In the genomic region with DNA sequence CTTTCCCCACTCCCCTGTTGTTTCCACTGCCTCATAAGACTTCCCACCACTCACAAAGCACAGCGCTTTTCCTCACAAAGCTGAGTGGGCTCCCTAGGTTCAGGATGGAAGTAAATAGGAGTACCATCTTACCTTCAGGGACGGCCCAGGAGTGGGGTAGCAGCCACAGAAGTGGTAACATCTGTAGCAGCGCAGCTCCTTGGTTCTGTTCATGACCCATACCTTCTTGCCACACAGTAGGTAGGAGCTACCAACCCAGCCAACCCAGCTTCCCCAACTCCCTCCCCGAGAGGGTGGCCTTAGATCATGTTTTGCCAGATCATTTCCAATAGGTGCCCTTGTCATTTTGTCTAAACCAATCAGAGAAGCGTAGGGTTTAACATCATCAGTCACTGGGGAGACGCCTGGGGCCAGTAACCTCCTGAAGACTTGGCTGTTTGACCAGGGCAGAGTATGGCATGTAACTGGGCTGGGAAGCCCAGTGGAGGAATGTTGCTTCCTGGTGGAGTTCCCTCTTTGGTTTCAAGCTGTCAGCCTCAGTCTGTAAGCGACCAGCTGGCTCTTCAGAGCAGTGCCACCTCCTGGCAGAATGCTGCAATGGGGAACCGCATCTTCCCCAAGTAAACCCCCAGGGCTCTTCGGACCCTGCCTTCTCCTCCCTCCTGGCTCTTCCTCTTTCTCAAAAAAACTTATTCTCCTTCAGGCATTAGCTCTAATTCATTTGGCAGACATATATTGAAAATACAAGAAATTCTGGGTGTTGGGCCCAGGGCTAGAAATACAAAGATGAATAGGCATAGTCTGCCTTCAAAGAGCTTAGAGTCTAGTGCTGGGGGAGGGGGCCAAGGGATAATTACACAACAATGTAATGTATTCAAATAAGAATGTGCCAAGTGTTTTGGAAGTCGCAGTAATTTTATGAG, we compare ENCODE assay signal across 1 cellular context.
A peak's percentile ranks its signal among the peaks of the same experiment; 100 is the strongest.
TF ChIP-seq lines count a peak whose summit lies in the region.

Gene HLA-DMA (minus strand): TSS at position 281 of the 923 bp plus-strand sequence. CDS start 61 bp downstream, at position 220.

TF ChIP-seq in H1, 55 proteins besides CTCF, POLR2A, EP300 and RAD21 (continued from another document):
- TF ChIP-seq, protein P1, sequence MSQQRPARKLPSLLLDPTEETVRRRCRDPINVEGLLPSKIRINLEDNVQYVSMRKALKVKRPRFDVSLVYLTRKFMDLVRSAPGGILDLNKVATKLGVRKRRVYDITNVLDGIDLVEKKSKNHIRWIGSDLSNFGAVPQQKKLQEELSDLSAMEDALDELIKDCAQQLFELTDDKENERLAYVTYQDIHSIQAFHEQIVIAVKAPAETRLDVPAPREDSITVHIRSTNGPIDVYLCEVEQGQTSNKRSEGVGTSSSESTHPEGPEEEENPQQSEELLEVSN (IDR thresholded peaks at IDR 0.05): no peak
- TF ChIP-seq CHD1 (IDR thresholded peaks at IDR 0.05; ENCODE audit: low read depth, low read length): no peak
- no peak for TF ChIP-seq SP2 (IDR thresholded peaks at IDR 0.05; ENCODE audit: low read length)
- no peak for TF ChIP-seq CEBPB (IDR thresholded peaks at IDR 0.05; ENCODE audit: low read depth, low read length)
- TF ChIP-seq GTF2F1 (IDR thresholded peaks at IDR 0.05; ENCODE audit: borderline replicate concordance, low read depth, low read length): no peak
- TF ChIP-seq EGR1 (IDR thresholded peaks at IDR 0.05; ENCODE audit: borderline replicate concordance, low read depth, low read length): no peak
- no peak for TF ChIP-seq CBX8 (IDR thresholded peaks at IDR 0.05; ENCODE audit: borderline replicate concordance, low read depth, low read length)
- peak; percentile 81 for TF ChIP-seq TEAD4 (IDR thresholded peaks at IDR 0.05; ENCODE audit: low read depth, low read length)
- no peak for TF ChIP-seq KDM5A (IDR thresholded peaks at IDR 0.05; ENCODE audit: low read length)
- TF ChIP-seq SAP30 (IDR thresholded peaks at IDR 0.05; ENCODE audit: insufficient read depth, insufficient replicate concordance, low read length): peak; percentile 70
- TF ChIP-seq MAFK (IDR thresholded peaks at IDR 0.05; ENCODE audit: low read depth, low read length): no peak
- no peak for TF ChIP-seq TAF7 (optimal IDR thresholded peaks at IDR 0.05; ENCODE audit: borderline replicate concordance, low read depth, low read length)
- no peak for TF ChIP-seq NRF1 (IDR thresholded peaks at IDR 0.05; ENCODE audit: low read depth, low read length)
- no peak for TF ChIP-seq GABPA (IDR thresholded peaks at IDR 0.05; ENCODE audit: borderline replicate concordance, insufficient read depth, low read length)
- TF ChIP-seq SIN3A (conservative IDR thresholded peaks at IDR 0.05 in 1 of 2, IDR thresholded peaks at IDR 0.05 in 1 of 2; ENCODE audit: low read depth in 1 of 2, low read length in 2 of 2): peak; percentile 98 to 99
- TF ChIP-seq RNF2 (IDR thresholded peaks at IDR 0.05; ENCODE audit: borderline replicate concordance, low read depth, low read length, missing control alignments, poor library complexity, severe bottlenecking): no peak
- no peak for TF ChIP-seq BACH1 (IDR thresholded peaks at IDR 0.05; ENCODE audit: low read length)
- no peak for TF ChIP-seq FOSL1 (IDR thresholded peaks at IDR 0.05; ENCODE audit: insufficient read depth, low read depth, low read length)
- no peak for TF ChIP-seq JUND (IDR thresholded peaks at IDR 0.05; ENCODE audit: low read length)
- TF ChIP-seq CBX5 (IDR thresholded peaks at IDR 0.05; ENCODE audit: low read depth, low read length): no peak
- peak; percentile 72 for TF ChIP-seq TBP (IDR thresholded peaks at IDR 0.05; ENCODE audit: low read depth, low read length)
- TF ChIP-seq, protein P2, sequence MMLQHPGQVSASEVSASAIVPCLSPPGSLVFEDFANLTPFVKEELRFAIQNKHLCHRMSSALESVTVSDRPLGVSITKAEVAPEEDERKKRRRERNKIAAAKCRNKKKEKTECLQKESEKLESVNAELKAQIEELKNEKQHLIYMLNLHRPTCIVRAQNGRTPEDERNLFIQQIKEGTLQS (IDR thresholded peaks at IDR 0.05; ENCODE audit: insufficient read depth, low read depth, low read length): no peak
- no peak for TF ChIP-seq HDAC6 (IDR thresholded peaks at IDR 0.05; ENCODE audit: low read depth, low read length)
- TF ChIP-seq, protein P3, sequence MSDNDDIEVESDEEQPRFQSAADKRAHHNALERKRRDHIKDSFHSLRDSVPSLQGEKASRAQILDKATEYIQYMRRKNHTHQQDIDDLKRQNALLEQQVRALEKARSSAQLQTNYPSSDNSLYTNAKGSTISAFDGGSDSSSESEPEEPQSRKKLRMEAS (IDR thresholded peaks at IDR 0.05): 0 out of 2 replicates have a peak, but pooled peaks have one; percentile 9
- TF ChIP-seq KDM1A (IDR thresholded peaks at IDR 0.05; ENCODE audit: borderline replicate concordance, low read length): no peak
- TF ChIP-seq, protein P4, sequence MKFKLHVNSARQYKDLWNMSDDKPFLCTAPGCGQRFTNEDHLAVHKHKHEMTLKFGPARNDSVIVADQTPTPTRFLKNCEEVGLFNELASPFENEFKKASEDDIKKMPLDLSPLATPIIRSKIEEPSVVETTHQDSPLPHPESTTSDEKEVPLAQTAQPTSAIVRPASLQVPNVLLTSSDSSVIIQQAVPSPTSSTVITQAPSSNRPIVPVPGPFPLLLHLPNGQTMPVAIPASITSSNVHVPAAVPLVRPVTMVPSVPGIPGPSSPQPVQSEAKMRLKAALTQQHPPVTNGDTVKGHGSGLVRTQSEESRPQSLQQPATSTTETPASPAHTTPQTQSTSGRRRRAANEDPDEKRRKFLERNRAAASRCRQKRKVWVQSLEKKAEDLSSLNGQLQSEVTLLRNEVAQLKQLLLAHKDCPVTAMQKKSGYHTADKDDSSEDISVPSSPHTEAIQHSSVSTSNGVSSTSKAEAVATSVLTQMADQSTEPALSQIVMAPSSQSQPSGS (IDR thresholded peaks at IDR 0.05; ENCODE audit: low read length): 0 out of 2 replicates have a peak, but pooled peaks have one; percentile 38
- TF ChIP-seq RBBP5 (IDR thresholded peaks at IDR 0.05; ENCODE audit: borderline replicate concordance, low read depth, low read length): no peak
- TF ChIP-seq TAF1 (IDR thresholded peaks at IDR 0.05; ENCODE audit: low read depth, low read length): peak; percentile 62; the same call in 1 of the 2 replicates
- TF ChIP-seq SIX5 (IDR thresholded peaks at IDR 0.05; ENCODE audit: low read depth, low read length): no peak
- no peak for TF ChIP-seq SIRT6 (IDR thresholded peaks at IDR 0.05; ENCODE audit: low read length)
- no peak for TF ChIP-seq JUN (IDR thresholded peaks at IDR 0.05; ENCODE audit: low read depth, low read length)
- TF ChIP-seq KDM4A (IDR thresholded peaks at IDR 0.05; ENCODE audit: low read depth, low read length, severe bottlenecking): no peak
- TF ChIP-seq HDAC2 (IDR thresholded peaks at IDR 0.05; ENCODE audit: borderline replicate concordance in 1 of 2, low read depth in 2 of 2, low read length in 2 of 2): 0 out of 4 replicates have a peak, but pooled peaks of 1 of the 2 experiments have one; percentile 40
- no peak for TF ChIP-seq EZH2 (IDR thresholded peaks at IDR 0.05; ENCODE audit: low read depth, low read length, severe bottlenecking)
- TF ChIP-seq ASH2L (IDR thresholded peaks at IDR 0.05; ENCODE audit: low read length): peak; percentile 40
- TF ChIP-seq CTBP2 (IDR thresholded peaks at IDR 0.05; ENCODE audit: borderline replicate concordance, insufficient read depth, insufficient read length, low read length): no peak
- no peak for TF ChIP-seq TCF12 (IDR thresholded peaks at IDR 0.05; ENCODE audit: low read depth, low read length)
- peak; percentile 100 for TF ChIP-seq RFX5 (IDR thresholded peaks at IDR 0.05; ENCODE audit: borderline replicate concordance, low read depth, low read length)
- TF ChIP-seq BRCA1 (IDR thresholded peaks at IDR 0.05; ENCODE audit: low read depth, low read length): no peak
- TF ChIP-seq SP4 (IDR thresholded peaks at IDR 0.05; ENCODE audit: low read length): 0 out of 2 replicates have a peak, but pooled peaks have one; percentile 54
- TF ChIP-seq, protein P5, sequence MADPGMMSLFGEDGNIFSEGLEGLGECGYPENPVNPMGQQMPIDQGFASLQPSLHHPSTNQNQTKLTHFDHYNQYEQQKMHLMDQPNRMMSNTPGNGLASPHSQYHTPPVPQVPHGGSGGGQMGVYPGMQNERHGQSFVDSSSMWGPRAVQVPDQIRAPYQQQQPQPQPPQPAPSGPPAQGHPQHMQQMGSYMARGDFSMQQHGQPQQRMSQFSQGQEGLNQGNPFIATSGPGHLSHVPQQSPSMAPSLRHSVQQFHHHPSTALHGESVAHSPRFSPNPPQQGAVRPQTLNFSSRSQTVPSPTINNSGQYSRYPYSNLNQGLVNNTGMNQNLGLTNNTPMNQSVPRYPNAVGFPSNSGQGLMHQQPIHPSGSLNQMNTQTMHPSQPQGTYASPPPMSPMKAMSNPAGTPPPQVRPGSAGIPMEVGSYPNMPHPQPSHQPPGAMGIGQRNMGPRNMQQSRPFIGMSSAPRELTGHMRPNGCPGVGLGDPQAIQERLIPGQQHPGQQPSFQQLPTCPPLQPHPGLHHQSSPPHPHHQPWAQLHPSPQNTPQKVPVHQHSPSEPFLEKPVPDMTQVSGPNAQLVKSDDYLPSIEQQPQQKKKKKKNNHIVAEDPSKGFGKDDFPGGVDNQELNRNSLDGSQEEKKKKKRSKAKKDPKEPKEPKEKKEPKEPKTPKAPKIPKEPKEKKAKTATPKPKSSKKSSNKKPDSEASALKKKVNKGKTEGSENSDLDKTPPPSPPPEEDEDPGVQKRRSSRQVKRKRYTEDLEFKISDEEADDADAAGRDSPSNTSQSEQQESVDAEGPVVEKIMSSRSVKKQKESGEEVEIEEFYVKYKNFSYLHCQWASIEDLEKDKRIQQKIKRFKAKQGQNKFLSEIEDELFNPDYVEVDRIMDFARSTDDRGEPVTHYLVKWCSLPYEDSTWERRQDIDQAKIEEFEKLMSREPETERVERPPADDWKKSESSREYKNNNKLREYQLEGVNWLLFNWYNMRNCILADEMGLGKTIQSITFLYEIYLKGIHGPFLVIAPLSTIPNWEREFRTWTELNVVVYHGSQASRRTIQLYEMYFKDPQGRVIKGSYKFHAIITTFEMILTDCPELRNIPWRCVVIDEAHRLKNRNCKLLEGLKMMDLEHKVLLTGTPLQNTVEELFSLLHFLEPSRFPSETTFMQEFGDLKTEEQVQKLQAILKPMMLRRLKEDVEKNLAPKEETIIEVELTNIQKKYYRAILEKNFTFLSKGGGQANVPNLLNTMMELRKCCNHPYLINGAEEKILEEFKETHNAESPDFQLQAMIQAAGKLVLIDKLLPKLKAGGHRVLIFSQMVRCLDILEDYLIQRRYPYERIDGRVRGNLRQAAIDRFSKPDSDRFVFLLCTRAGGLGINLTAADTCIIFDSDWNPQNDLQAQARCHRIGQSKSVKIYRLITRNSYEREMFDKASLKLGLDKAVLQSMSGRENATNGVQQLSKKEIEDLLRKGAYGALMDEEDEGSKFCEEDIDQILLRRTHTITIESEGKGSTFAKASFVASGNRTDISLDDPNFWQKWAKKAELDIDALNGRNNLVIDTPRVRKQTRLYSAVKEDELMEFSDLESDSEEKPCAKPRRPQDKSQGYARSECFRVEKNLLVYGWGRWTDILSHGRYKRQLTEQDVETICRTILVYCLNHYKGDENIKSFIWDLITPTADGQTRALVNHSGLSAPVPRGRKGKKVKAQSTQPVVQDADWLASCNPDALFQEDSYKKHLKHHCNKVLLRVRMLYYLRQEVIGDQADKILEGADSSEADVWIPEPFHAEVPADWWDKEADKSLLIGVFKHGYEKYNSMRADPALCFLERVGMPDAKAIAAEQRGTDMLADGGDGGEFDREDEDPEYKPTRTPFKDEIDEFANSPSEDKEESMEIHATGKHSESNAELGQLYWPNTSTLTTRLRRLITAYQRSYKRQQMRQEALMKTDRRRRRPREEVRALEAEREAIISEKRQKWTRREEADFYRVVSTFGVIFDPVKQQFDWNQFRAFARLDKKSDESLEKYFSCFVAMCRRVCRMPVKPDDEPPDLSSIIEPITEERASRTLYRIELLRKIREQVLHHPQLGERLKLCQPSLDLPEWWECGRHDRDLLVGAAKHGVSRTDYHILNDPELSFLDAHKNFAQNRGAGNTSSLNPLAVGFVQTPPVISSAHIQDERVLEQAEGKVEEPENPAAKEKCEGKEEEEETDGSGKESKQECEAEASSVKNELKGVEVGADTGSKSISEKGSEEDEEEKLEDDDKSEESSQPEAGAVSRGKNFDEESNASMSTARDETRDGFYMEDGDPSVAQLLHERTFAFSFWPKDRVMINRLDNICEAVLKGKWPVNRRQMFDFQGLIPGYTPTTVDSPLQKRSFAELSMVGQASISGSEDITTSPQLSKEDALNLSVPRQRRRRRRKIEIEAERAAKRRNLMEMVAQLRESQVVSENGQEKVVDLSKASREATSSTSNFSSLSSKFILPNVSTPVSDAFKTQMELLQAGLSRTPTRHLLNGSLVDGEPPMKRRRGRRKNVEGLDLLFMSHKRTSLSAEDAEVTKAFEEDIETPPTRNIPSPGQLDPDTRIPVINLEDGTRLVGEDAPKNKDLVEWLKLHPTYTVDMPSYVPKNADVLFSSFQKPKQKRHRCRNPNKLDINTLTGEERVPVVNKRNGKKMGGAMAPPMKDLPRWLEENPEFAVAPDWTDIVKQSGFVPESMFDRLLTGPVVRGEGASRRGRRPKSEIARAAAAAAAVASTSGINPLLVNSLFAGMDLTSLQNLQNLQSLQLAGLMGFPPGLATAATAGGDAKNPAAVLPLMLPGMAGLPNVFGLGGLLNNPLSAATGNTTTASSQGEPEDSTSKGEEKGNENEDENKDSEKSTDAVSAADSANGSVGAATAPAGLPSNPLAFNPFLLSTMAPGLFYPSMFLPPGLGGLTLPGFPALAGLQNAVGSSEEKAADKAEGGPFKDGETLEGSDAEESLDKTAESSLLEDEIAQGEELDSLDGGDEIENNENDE (IDR thresholded peaks at IDR 0.05; ENCODE audit: insufficient replicate concordance, low read length): no peak
- peak; percentile 36; the same call in 1 of the 2 replicates for TF ChIP-seq YY1 (IDR thresholded peaks at IDR 0.05; ENCODE audit: low read depth, low read length)
- TF ChIP-seq, protein P6, sequence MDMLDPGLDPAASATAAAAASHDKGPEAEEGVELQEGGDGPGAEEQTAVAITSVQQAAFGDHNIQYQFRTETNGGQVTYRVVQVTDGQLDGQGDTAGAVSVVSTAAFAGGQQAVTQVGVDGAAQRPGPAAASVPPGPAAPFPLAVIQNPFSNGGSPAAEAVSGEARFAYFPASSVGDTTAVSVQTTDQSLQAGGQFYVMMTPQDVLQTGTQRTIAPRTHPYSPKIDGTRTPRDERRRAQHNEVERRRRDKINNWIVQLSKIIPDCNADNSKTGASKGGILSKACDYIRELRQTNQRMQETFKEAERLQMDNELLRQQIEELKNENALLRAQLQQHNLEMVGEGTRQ (IDR thresholded peaks at IDR 0.05; ENCODE audit: low read length): no peak
- TF ChIP-seq POLR2AphosphoS5 (IDR thresholded peaks at IDR 0.05; ENCODE audit: low read depth, low read length): peak; percentile 40; the same call in 1 of the 2 replicates
- TF ChIP-seq SP1 (IDR thresholded peaks at IDR 0.05; ENCODE audit: low read depth, low read length): peak; percentile 79
- TF ChIP-seq SUZ12 (IDR thresholded peaks at IDR 0.05; ENCODE audit: low read length): no peak
- no peak; the same call in 1 of the 2 replicates for TF ChIP-seq CHD2 (IDR thresholded peaks at IDR 0.05; ENCODE audit: low read length)
- TF ChIP-seq RXRA (IDR thresholded peaks at IDR 0.05; ENCODE audit: insufficient read depth, low read depth, low read length): no peak
- no peak for TF ChIP-seq NANOG (IDR thresholded peaks at IDR 0.05; ENCODE audit: insufficient read depth, low read depth, low read length, poor library complexity, severe bottlenecking)
- TF ChIP-seq PHF8 (conservative IDR thresholded peaks at IDR 0.05; ENCODE audit: low read depth, low read length): no peak
- no peak for TF ChIP-seq BCL11A (IDR thresholded peaks at IDR 0.05; ENCODE audit: low read depth in 2 of 2, low read length in 2 of 2)
- no peak for TF ChIP-seq SRF (IDR thresholded peaks at IDR 0.05; ENCODE audit: low read depth, low read length)
- TF ChIP-seq POU5F1 (IDR thresholded peaks at IDR 0.05; ENCODE audit: low read depth, low read length): no peak
